Comparison of ENCODE assay signal across 2 cellular contexts in the genomic region with DNA sequence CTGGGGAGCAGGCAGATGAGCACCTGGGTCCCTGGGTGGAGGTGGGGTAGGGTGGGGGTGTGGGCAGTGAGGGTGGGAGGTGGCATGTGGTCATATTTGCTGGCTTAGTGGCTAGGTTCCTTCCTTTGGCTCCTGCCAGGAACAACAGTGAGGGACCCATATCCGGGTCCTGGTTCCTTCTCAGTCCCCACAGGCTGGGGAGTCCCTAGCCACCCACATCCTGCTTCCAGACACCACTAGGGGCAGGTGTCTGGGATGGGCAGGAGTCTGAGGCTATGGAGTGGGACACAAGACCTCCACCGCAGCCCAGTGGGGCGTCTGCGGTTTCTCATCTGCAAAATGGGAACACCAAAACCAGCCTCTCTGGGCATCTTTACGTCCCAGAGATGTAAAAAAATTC.
TF ChIP-seq lines count a peak whose summit lies in the region.

No MANE protein-coding gene starts in this region.

TF ChIP-seq in HepG2, 621 proteins besides CTCF, POLR2A, EP300 and RAD21 (continues in another document):
- TF ChIP-seq, protein P1, sequence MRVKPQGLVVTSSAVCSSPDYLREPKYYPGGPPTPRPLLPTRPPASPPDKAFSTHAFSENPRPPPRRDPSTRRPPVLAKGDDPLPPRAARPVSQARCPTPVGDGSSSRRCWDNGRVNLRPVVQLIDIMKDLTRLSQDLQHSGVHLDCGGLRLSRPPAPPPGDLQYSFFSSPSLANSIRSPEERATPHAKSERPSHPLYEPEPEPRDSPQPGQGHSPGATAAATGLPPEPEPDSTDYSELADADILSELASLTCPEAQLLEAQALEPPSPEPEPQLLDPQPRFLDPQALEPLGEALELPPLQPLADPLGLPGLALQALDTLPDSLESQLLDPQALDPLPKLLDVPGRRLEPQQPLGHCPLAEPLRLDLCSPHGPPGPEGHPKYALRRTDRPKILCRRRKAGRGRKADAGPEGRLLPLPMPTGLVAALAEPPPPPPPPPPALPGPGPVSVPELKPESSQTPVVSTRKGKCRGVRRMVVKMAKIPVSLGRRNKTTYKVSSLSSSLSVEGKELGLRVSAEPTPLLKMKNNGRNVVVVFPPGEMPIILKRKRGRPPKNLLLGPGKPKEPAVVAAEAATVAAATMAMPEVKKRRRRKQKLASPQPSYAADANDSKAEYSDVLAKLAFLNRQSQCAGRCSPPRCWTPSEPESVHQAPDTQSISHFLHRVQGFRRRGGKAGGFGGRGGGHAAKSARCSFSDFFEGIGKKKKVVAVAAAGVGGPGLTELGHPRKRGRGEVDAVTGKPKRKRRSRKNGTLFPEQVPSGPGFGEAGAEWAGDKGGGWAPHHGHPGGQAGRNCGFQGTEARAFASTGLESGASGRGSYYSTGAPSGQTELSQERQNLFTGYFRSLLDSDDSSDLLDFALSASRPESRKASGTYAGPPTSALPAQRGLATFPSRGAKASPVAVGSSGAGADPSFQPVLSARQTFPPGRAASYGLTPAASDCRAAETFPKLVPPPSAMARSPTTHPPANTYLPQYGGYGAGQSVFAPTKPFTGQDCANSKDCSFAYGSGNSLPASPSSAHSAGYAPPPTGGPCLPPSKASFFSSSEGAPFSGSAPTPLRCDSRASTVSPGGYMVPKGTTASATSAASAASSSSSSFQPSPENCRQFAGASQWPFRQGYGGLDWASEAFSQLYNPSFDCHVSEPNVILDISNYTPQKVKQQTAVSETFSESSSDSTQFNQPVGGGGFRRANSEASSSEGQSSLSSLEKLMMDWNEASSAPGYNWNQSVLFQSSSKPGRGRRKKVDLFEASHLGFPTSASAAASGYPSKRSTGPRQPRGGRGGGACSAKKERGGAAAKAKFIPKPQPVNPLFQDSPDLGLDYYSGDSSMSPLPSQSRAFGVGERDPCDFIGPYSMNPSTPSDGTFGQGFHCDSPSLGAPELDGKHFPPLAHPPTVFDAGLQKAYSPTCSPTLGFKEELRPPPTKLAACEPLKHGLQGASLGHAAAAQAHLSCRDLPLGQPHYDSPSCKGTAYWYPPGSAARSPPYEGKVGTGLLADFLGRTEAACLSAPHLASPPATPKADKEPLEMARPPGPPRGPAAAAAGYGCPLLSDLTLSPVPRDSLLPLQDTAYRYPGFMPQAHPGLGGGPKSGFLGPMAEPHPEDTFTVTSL (CRISPR knock-in tag; IDR thresholded peaks at IDR 0.05; ENCODE audit: borderline replicate concordance), result no peak
- TF ChIP-seq, protein P2, sequence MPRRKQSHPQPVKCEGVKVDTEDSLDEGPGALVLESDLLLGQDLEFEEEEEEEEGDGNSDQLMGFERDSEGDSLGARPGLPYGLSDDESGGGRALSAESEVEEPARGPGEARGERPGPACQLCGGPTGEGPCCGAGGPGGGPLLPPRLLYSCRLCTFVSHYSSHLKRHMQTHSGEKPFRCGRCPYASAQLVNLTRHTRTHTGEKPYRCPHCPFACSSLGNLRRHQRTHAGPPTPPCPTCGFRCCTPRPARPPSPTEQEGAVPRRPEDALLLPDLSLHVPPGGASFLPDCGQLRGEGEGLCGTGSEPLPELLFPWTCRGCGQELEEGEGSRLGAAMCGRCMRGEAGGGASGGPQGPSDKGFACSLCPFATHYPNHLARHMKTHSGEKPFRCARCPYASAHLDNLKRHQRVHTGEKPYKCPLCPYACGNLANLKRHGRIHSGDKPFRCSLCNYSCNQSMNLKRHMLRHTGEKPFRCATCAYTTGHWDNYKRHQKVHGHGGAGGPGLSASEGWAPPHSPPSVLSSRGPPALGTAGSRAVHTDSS (CRISPR knock-in tag; conservative IDR thresholded peaks at IDR 0.05), result no peak
- no peak for TF ChIP-seq REPIN1 (CRISPR knock-in tag; IDR thresholded peaks at IDR 0.05; ENCODE audit: borderline replicate concordance, low read depth)
- TF ChIP-seq HOXA7 (CRISPR knock-in tag; IDR thresholded peaks at IDR 0.05), result no peak
- no peak for TF ChIP-seq FOXO1 (CRISPR knock-in tag; IDR thresholded peaks at IDR 0.05)
- no peak for TF ChIP-seq HOXA5 (CRISPR knock-in tag; IDR thresholded peaks at IDR 0.05)
- no peak for TF ChIP-seq BRD4 (CRISPR knock-in tag; IDR thresholded peaks at IDR 0.05)
- TF ChIP-seq SP2 (CRISPR knock-in tag; IDR thresholded peaks at IDR 0.05), result no peak
- TF ChIP-seq, protein P3, sequence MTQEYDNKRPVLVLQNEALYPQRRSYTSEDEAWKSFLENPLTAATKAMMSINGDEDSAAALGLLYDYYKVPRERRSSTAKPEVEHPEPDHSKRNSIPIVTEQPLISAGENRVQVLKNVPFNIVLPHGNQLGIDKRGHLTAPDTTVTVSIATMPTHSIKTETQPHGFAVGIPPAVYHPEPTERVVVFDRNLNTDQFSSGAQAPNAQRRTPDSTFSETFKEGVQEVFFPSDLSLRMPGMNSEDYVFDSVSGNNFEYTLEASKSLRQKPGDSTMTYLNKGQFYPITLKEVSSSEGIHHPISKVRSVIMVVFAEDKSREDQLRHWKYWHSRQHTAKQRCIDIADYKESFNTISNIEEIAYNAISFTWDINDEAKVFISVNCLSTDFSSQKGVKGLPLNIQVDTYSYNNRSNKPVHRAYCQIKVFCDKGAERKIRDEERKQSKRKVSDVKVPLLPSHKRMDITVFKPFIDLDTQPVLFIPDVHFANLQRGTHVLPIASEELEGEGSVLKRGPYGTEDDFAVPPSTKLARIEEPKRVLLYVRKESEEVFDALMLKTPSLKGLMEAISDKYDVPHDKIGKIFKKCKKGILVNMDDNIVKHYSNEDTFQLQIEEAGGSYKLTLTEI (CRISPR knock-in tag; conservative IDR thresholded peaks at IDR 0.05), result no peak
- TF ChIP-seq CBX1 (IDR thresholded peaks at IDR 0.05; ENCODE audit: low read depth), result no peak

TF ChIP-seq in WTC11, 78 proteins besides CTCF, POLR2A, EP300 and RAD21:
- TF ChIP-seq, protein P4, sequence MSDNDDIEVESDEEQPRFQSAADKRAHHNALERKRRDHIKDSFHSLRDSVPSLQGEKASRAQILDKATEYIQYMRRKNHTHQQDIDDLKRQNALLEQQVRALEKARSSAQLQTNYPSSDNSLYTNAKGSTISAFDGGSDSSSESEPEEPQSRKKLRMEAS (CRISPR knock-in tag; IDR thresholded peaks at IDR 0.05), result no peak
- TF ChIP-seq, protein P5, sequence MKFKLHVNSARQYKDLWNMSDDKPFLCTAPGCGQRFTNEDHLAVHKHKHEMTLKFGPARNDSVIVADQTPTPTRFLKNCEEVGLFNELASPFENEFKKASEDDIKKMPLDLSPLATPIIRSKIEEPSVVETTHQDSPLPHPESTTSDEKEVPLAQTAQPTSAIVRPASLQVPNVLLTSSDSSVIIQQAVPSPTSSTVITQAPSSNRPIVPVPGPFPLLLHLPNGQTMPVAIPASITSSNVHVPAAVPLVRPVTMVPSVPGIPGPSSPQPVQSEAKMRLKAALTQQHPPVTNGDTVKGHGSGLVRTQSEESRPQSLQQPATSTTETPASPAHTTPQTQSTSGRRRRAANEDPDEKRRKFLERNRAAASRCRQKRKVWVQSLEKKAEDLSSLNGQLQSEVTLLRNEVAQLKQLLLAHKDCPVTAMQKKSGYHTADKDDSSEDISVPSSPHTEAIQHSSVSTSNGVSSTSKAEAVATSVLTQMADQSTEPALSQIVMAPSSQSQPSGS (CRISPR knock-in tag; IDR thresholded peaks at IDR 0.05; ENCODE audit: borderline replicate concordance, low read depth), result no peak
- TF ChIP-seq, protein P6, sequence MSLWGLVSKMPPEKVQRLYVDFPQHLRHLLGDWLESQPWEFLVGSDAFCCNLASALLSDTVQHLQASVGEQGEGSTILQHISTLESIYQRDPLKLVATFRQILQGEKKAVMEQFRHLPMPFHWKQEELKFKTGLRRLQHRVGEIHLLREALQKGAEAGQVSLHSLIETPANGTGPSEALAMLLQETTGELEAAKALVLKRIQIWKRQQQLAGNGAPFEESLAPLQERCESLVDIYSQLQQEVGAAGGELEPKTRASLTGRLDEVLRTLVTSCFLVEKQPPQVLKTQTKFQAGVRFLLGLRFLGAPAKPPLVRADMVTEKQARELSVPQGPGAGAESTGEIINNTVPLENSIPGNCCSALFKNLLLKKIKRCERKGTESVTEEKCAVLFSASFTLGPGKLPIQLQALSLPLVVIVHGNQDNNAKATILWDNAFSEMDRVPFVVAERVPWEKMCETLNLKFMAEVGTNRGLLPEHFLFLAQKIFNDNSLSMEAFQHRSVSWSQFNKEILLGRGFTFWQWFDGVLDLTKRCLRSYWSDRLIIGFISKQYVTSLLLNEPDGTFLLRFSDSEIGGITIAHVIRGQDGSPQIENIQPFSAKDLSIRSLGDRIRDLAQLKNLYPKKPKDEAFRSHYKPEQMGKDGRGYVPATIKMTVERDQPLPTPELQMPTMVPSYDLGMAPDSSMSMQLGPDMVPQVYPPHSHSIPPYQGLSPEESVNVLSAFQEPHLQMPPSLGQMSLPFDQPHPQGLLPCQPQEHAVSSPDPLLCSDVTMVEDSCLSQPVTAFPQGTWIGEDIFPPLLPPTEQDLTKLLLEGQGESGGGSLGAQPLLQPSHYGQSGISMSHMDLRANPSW (CRISPR knock-in tag; conservative IDR thresholded peaks at IDR 0.05; ENCODE audit: low read depth), result no peak
- TF ChIP-seq IRF2 (CRISPR knock-in tag; IDR thresholded peaks at IDR 0.05; ENCODE audit: borderline replicate concordance, low read depth) (no peak), NFYB (CRISPR knock-in tag; conservative IDR thresholded peaks at IDR 0.05; ENCODE audit: low read depth) (no peak), RORB (CRISPR knock-in tag; IDR thresholded peaks at IDR 0.05) (no peak)
- TF ChIP-seq, protein P7, sequence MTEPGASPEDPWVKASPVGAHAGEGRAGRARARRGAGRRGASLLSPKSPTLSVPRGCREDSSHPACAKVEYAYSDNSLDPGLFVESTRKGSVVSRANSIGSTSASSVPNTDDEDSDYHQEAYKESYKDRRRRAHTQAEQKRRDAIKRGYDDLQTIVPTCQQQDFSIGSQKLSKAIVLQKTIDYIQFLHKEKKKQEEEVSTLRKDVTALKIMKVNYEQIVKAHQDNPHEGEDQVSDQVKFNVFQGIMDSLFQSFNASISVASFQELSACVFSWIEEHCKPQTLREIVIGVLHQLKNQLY (CRISPR knock-in tag; IDR thresholded peaks at IDR 0.05), result no peak
- TF ChIP-seq, protein P8, sequence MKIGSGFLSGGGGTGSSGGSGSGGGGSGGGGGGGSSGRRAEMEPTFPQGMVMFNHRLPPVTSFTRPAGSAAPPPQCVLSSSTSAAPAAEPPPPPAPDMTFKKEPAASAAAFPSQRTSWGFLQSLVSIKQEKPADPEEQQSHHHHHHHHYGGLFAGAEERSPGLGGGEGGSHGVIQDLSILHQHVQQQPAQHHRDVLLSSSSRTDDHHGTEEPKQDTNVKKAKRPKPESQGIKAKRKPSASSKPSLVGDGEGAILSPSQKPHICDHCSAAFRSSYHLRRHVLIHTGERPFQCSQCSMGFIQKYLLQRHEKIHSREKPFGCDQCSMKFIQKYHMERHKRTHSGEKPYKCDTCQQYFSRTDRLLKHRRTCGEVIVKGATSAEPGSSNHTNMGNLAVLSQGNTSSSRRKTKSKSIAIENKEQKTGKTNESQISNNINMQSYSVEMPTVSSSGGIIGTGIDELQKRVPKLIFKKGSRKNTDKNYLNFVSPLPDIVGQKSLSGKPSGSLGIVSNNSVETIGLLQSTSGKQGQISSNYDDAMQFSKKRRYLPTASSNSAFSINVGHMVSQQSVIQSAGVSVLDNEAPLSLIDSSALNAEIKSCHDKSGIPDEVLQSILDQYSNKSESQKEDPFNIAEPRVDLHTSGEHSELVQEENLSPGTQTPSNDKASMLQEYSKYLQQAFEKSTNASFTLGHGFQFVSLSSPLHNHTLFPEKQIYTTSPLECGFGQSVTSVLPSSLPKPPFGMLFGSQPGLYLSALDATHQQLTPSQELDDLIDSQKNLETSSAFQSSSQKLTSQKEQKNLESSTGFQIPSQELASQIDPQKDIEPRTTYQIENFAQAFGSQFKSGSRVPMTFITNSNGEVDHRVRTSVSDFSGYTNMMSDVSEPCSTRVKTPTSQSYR (CRISPR knock-in tag; IDR thresholded peaks at IDR 0.05), result no peak
- TF ChIP-seq, protein P9, sequence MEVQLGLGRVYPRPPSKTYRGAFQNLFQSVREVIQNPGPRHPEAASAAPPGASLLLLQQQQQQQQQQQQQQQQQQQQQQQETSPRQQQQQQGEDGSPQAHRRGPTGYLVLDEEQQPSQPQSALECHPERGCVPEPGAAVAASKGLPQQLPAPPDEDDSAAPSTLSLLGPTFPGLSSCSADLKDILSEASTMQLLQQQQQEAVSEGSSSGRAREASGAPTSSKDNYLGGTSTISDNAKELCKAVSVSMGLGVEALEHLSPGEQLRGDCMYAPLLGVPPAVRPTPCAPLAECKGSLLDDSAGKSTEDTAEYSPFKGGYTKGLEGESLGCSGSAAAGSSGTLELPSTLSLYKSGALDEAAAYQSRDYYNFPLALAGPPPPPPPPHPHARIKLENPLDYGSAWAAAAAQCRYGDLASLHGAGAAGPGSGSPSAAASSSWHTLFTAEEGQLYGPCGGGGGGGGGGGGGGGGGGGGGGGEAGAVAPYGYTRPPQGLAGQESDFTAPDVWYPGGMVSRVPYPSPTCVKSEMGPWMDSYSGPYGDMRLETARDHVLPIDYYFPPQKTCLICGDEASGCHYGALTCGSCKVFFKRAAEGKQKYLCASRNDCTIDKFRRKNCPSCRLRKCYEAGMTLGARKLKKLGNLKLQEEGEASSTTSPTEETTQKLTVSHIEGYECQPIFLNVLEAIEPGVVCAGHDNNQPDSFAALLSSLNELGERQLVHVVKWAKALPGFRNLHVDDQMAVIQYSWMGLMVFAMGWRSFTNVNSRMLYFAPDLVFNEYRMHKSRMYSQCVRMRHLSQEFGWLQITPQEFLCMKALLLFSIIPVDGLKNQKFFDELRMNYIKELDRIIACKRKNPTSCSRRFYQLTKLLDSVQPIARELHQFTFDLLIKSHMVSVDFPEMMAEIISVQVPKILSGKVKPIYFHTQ (CRISPR knock-in tag; IDR thresholded peaks at IDR 0.05), result no peak
